29 cellular contexts compared by ENCODE assay signal in genomic region chr11:11318479-11318878, GRCh38.
"Had no signal": no experiment of that assay in that cellular context is flagged by ENCODE, and none has a peak within 500 bp of the region (broad histone marks: within the 10 kb centered on the region; RNA-seq: fewer than 3 reads in every experiment).

No MANE protein-coding gene starts in this region.

- DNase-seq: activated CD4-positive, alpha-beta memory T cell treated with anti-CD3 and anti-CD28 coated beads, Interleukin-2, amount 10 ng/mL, durations not matched to agents 7 days and 5 days; activated CD4-positive, alpha-beta T cell treated with anti-CD3 and anti-CD28 coated beads for 1 hour; activated CD4-positive, alpha-beta T cell treated with anti-CD3 and anti-CD28 coated beads for 4 hours; activated CD4-positive, alpha-beta T cell treated with anti-CD3 and anti-CD28 coated beads, Interleukin-2, amount 10 ng/mL, durations not matched to agents 7 days and 5 days; activated CD4-positive, alpha-beta T cell treated with anti-CD3 and anti-CD28 coated beads, Interleukin-2, amount 50 U/mL, for 4 hours; activated CD8-positive, alpha-beta memory T cell treated with anti-CD3 and anti-CD28 coated beads, Interleukin-2, amount 50 U/mL, for 48 hours; activated gamma-delta T cell; activated naive CD4-positive, alpha-beta T cell; activated naive CD4-positive, alpha-beta T cell treated with anti-CD3 and anti-CD28 coated beads, Interleukin-2, amount 10 ng/mL, durations not matched to agents 7 days and 5 days; activated naive CD8-positive, alpha-beta T cell treated with anti-CD3 and anti-CD28 coated beads, Interleukin-2, amount 10 ng/mL, durations not matched to agents 7 days and 5 days; activated T-cell treated with anti-CD3 and anti-CD28 coated beads for 4 hours; activated T-cell treated with anti-CD3 and anti-CD28 coated beads, Interleukin-2, amount 50 U/mL, for 24 hours; activated T-cell treated with anti-CD3 and anti-CD28 coated beads, Interleukin-2, amount 50 U/mL, for 72 hours; central memory CD4-positive, alpha-beta T cell; cerebellar nuclear complex; colonic mucosa; dorsolateral prefrontal cortex; effector memory CD8-positive, alpha-beta T cell; esophagus squamous epithelium; foreskin melanocyte; T-helper 2 cell had no signal

- H3K4me1 Mint-ChIP-seq: activated CD4-positive, alpha-beta memory T cell treated with anti-CD3 and anti-CD28 coated beads, Interleukin-2, amount 10 ng/mL, durations not matched to agents 7 days and 5 days; activated CD4-positive, alpha-beta T cell treated with anti-CD3 and anti-CD28 coated beads, Interleukin-2, amount 10 ng/mL, durations not matched to agents 7 days and 5 days; activated naive CD4-positive, alpha-beta T cell treated with anti-CD3 and anti-CD28 coated beads, Interleukin-2, amount 10 ng/mL, durations not matched to agents 7 days and 5 days; activated naive CD8-positive, alpha-beta T cell treated with anti-CD3 and anti-CD28 coated beads, Interleukin-2, amount 10 ng/mL, durations not matched to agents 7 days and 5 days; WTC11 had no signal

- H3K27ac Mint-ChIP-seq: activated CD4-positive, alpha-beta memory T cell treated with anti-CD3 and anti-CD28 coated beads, Interleukin-2, amount 10 ng/mL, durations not matched to agents 7 days and 5 days; activated CD4-positive, alpha-beta T cell treated with anti-CD3 and anti-CD28 coated beads, Interleukin-2, amount 10 ng/mL, durations not matched to agents 7 days and 5 days; activated naive CD4-positive, alpha-beta T cell treated with anti-CD3 and anti-CD28 coated beads, Interleukin-2, amount 10 ng/mL, durations not matched to agents 7 days and 5 days; activated naive CD4-positive, alpha-beta T cell treated with anti-CD3 and anti-CD28 coated beads, Interleukin-2, amount 50 U/mL, for 72 hours; activated naive CD8-positive, alpha-beta T cell treated with anti-CD3 and anti-CD28 coated beads, Interleukin-2, amount 10 ng/mL, durations not matched to agents 7 days and 5 days; activated T-cell treated with anti-CD3 and anti-CD28 coated beads, Interleukin-2, amount 50 U/mL, for 24 hours; activated T-cell treated with anti-CD3 and anti-CD28 coated beads, Interleukin-2, amount 50 U/mL, for 72 hours; effector memory CD8-positive, alpha-beta T cell had no signal

- H3K4me1 ChIP-seq: breast epithelium, colonic mucosa had no signal

- H3K9me3 ChIP-seq: ascending aorta, colonic mucosa, gastroesophageal sphincter had no signal

- H3K9me3 Mint-ChIP-seq: activated CD4-positive, alpha-beta memory T cell treated with anti-CD3 and anti-CD28 coated beads, Interleukin-2, amount 10 ng/mL, durations not matched to agents 7 days and 5 days; activated naive CD4-positive, alpha-beta T cell treated with anti-CD3 and anti-CD28 coated beads, Interleukin-2, amount 10 ng/mL, durations not matched to agents 7 days and 5 days; activated naive CD8-positive, alpha-beta T cell treated with anti-CD3 and anti-CD28 coated beads, Interleukin-2, amount 10 ng/mL, durations not matched to agents 7 days and 5 days; activated T-cell treated with anti-CD3 and anti-CD28 coated beads, Interleukin-2, amount 50 U/mL, for 24 hours; effector memory CD8-positive, alpha-beta T cell had no signal

- H3K4me3 ChIP-seq: ascending aorta, breast epithelium, cardiac muscle cell, colonic mucosa, dorsolateral prefrontal cortex, esophagus squamous epithelium, gastroesophageal sphincter had no signal

- H3K36me3 Mint-ChIP-seq: activated naive CD4-positive, alpha-beta T cell treated with anti-CD3 and anti-CD28 coated beads, Interleukin-2, amount 10 ng/mL, durations not matched to agents 7 days and 5 days; activated naive CD8-positive, alpha-beta T cell treated with anti-CD3 and anti-CD28 coated beads, Interleukin-2, amount 10 ng/mL, durations not matched to agents 7 days and 5 days; WTC11 had no signal

- ATAC-seq: activated naive CD4-positive, alpha-beta T cell treated with anti-CD3 and anti-CD28 coated beads, Interleukin-2, amount 50 U/mL, for 72 hours; activated T-cell treated with anti-CD3 and anti-CD28 coated beads, Interleukin-2, amount 50 U/mL, for 72 hours; effector memory CD8-positive, alpha-beta T cell; gastroesophageal sphincter; WTC11 had no signal

- H3K27me3 ChIP-seq: ascending aorta, breast epithelium, colonic mucosa, dorsolateral prefrontal cortex, esophagus squamous epithelium, gastroesophageal sphincter had no signal

- H3K27ac ChIP-seq: ascending aorta, breast epithelium, cardiac muscle cell, colonic mucosa, dorsolateral prefrontal cortex, esophagus squamous epithelium, gastroesophageal sphincter, VCaP had no signal

- H3K4me3 Mint-ChIP-seq: activated CD4-positive, alpha-beta memory T cell treated with anti-CD3 and anti-CD28 coated beads, Interleukin-2, amount 10 ng/mL, durations not matched to agents 7 days and 5 days; activated CD4-positive, alpha-beta T cell treated with anti-CD3 and anti-CD28 coated beads, Interleukin-2, amount 10 ng/mL, durations not matched to agents 7 days and 5 days; activated naive CD4-positive, alpha-beta T cell treated with anti-CD3 and anti-CD28 coated beads, Interleukin-2, amount 10 ng/mL, durations not matched to agents 7 days and 5 days; activated naive CD8-positive, alpha-beta T cell treated with anti-CD3 and anti-CD28 coated beads, Interleukin-2, amount 10 ng/mL, durations not matched to agents 7 days and 5 days; activated T-cell treated with anti-CD3 and anti-CD28 coated beads, Interleukin-2, amount 50 U/mL, for 24 hours; activated T-cell treated with anti-CD3 and anti-CD28 coated beads, Interleukin-2, amount 50 U/mL, for 72 hours; brain; effector memory CD8-positive, alpha-beta T cell; WTC11 had no signal

- H3K27me3 Mint-ChIP-seq: activated CD4-positive, alpha-beta T cell treated with anti-CD3 and anti-CD28 coated beads, Interleukin-2, amount 10 ng/mL, durations not matched to agents 7 days and 5 days; activated T-cell treated with anti-CD3 and anti-CD28 coated beads, Interleukin-2, amount 50 U/mL, for 24 hours; brain had no signal

- H3K36me3 ChIP-seq: breast epithelium, cardiac muscle cell, colonic mucosa, esophagus squamous epithelium had no signal
